In genomic region chr10:48444266-48444665, GRCh38 we compare ENCODE assay signal across 10 cellular contexts.
A peak's percentile ranks its signal among the peaks of the same experiment; 100 is the strongest.
DNase-seq lines count a peak whose midpoint lies in the region; ATAC-seq and TF ChIP-seq lines count a peak whose summit lies in the region.
"Had no signal": no experiment of that assay in that cellular context is flagged by ENCODE, and none has a peak within 500 bp of the region (broad histone marks: within the 10 kb centered on the region; RNA-seq: fewer than 3 reads in every experiment).

No MANE protein-coding gene starts in this region.

- CTCF ChIA-PET in activated naive CD4-positive, alpha-beta T cell treated with anti-CD3 and anti-CD28 coated beads for 36 hours (lab: Charles Lee) = no interaction called here

- H3K27me3 ChIP-seq in RWPE2 (ENCODE audit: insufficient read depth, poor library complexity, severe bottlenecking) = no peaks in the 10 kb centered on the region

- no peaks in the 10 kb centered on the region for H3K4me1 ChIP-seq in RWPE2 (ENCODE audit: insufficient read depth, poor library complexity, severe bottlenecking)
- H3K4me1 ChIP-seq: lower lobe of right lung had no signal

- intact Hi-C loops in activated naive CD4-positive, alpha-beta T cell treated with anti-CD3 and anti-CD28 coated beads for 36 hours (cut with micrococcal nuclease) = no loop called here

- H3K9me3 Mint-ChIP-seq in HFFc6 (peaks cover 4% of the 10 kb centered on the region; the same call in 1 of the 2 replicates), glutamatergic neuron (ENCODE audit: unreplicated experiment) (peaks cover 13% of the 10 kb centered on the region)
- no peaks in the 10 kb centered on the region for H3K9me3 Mint-ChIP-seq in activated T-cell treated with anti-CD3 and anti-CD28 coated beads, Interleukin-2, amount 50 U/mL, for 72 hours
- H3K9me3 Mint-ChIP-seq in activated naive CD4-positive, alpha-beta T cell treated with anti-CD3 and anti-CD28 coated beads for 36 hours = no peaks in the 10 kb centered on the region
- H3K9me3 Mint-ChIP-seq: stimulated activated naive CD8-positive, alpha-beta T cell treated with anti-CD3 and anti-CD28 coated beads, Interleukin-15, Interleukin-2, amounts not matched to agents 100 ng/mL and 50 ng/mL, for 24 hours had no signal

- DNase-seq in AG09319 (ENCODE audit: extremely low read depth, low read depth) (no peak), HFFc6 (peak; percentile 49), RWPE2 (ENCODE audit: low spot score) (no peak), glutamatergic neuron (no peak), mesenteric fat pad (ENCODE audit: low spot score) (no peak), NCI-H128 (lab: John Stamatoyannopoulos, UW; ENCODE audit: unreplicated experiment) (no peak)
- no peak for DNase-seq in activated T-cell treated with anti-CD3 and anti-CD28 coated beads, Interleukin-2, amount 50 U/mL, for 72 hours
- no peak for DNase-seq in activated naive CD4-positive, alpha-beta T cell treated with anti-CD3 and anti-CD28 coated beads for 36 hours
- DNase-seq: lower lobe of right lung had no signal

- TF ChIP-seq CTCF in AG09319 (IDR thresholded peaks at IDR 0.05; ENCODE audit: low read depth, low read length) (peak; percentile 10), HFFc6 (IDR thresholded peaks at IDR 0.05) (peak; percentile 53), RWPE2 (IDR thresholded peaks at IDR 0.05; ENCODE audit: poor library complexity, severe bottlenecking) (peak; percentile 33), glutamatergic neuron (IDR thresholded peaks at IDR 0.05; ENCODE audit: partially characterized antibody, unreplicated experiment) (no peak)

- no peak overlapping the region for H3K27ac ChIP-seq in RWPE2 (ENCODE audit: poor library complexity, severe bottlenecking)
- H3K27ac ChIP-seq: lower lobe of right lung had no signal

- no peaks in the 10 kb centered on the region for H3K9me3 ChIP-seq in RWPE2 (ENCODE audit: severe bottlenecking)
- H3K9me3 ChIP-seq: lower lobe of right lung had no signal

- peak; percentile 55 for ATAC-seq in RWPE2 (ENCODE audit: low read depth)
- ATAC-seq in activated T-cell treated with anti-CD3 and anti-CD28 coated beads, Interleukin-2, amount 50 U/mL, for 72 hours (replicated peaks in 1 of 2) = no peak

- peaks cover 32% of the 10 kb centered on the region for H3K27me3 Mint-ChIP-seq in HFFc6 (ENCODE audit: insufficient read depth)
- peaks cover 21% of the 10 kb centered on the region for H3K27me3 Mint-ChIP-seq in glutamatergic neuron (ENCODE audit: unreplicated experiment)
- no peaks in the 10 kb centered on the region for H3K27me3 Mint-ChIP-seq in activated T-cell treated with anti-CD3 and anti-CD28 coated beads, Interleukin-2, amount 50 U/mL, for 72 hours (ENCODE audit: low read depth)
- no peaks in the 10 kb centered on the region for H3K27me3 Mint-ChIP-seq in activated naive CD4-positive, alpha-beta T cell treated with anti-CD3 and anti-CD28 coated beads for 36 hours (ENCODE audit: low read depth)
- H3K27me3 Mint-ChIP-seq: stimulated activated naive CD8-positive, alpha-beta T cell treated with anti-CD3 and anti-CD28 coated beads, Interleukin-15, Interleukin-2, amounts not matched to agents 100 ng/mL and 50 ng/mL, for 24 hours had no signal

- no peak overlapping the region for H3K4me3 Mint-ChIP-seq in HFFc6
- H3K4me3 Mint-ChIP-seq in glutamatergic neuron (ENCODE audit: unreplicated experiment) = peak overlapping the region; percentile 32
- no peak overlapping the region for H3K4me3 Mint-ChIP-seq in activated T-cell treated with anti-CD3 and anti-CD28 coated beads, Interleukin-2, amount 50 U/mL, for 72 hours
- H3K4me3 Mint-ChIP-seq in activated naive CD4-positive, alpha-beta T cell treated with anti-CD3 and anti-CD28 coated beads for 36 hours = no peak overlapping the region
- H3K4me3 Mint-ChIP-seq: stimulated activated naive CD8-positive, alpha-beta T cell treated with anti-CD3 and anti-CD28 coated beads, Interleukin-15, Interleukin-2, amounts not matched to agents 100 ng/mL and 50 ng/mL, for 24 hours had no signal

- no peak overlapping the region for H3K4me3 ChIP-seq in RWPE2 (ENCODE audit: severe bottlenecking)
- H3K4me3 ChIP-seq: lower lobe of right lung had no signal

- peaks cover 57% of the 10 kb centered on the region for H3K4me1 Mint-ChIP-seq in HFFc6 (ENCODE audit: low read depth)
- peaks cover 33% of the 10 kb centered on the region for H3K4me1 Mint-ChIP-seq in glutamatergic neuron (ENCODE audit: low read depth, unreplicated experiment)
- H3K4me1 Mint-ChIP-seq in activated T-cell treated with anti-CD3 and anti-CD28 coated beads, Interleukin-2, amount 50 U/mL, for 72 hours (ENCODE audit: low read depth) = no peaks in the 10 kb centered on the region
- H3K4me1 Mint-ChIP-seq in activated naive CD4-positive, alpha-beta T cell treated with anti-CD3 and anti-CD28 coated beads for 36 hours (ENCODE audit: low read depth) = no peaks in the 10 kb centered on the region

- H3K36me3 Mint-ChIP-seq in HFFc6 (ENCODE audit: low read depth) = peaks cover 48% of the 10 kb centered on the region
- H3K36me3 Mint-ChIP-seq in glutamatergic neuron (ENCODE audit: unreplicated experiment) = no peaks in the 10 kb centered on the region
- H3K36me3 Mint-ChIP-seq in activated T-cell treated with anti-CD3 and anti-CD28 coated beads, Interleukin-2, amount 50 U/mL, for 72 hours (ENCODE audit: insufficient read depth in 2 of 2) = no peaks in the 10 kb centered on the region
- H3K36me3 Mint-ChIP-seq in activated naive CD4-positive, alpha-beta T cell treated with anti-CD3 and anti-CD28 coated beads for 36 hours (ENCODE audit: low read depth) = no peaks in the 10 kb centered on the region

- H3K27ac Mint-ChIP-seq in HFFc6 = peak overlapping the region; percentile 51
- H3K27ac Mint-ChIP-seq in glutamatergic neuron (ENCODE audit: unreplicated experiment) = no peak overlapping the region
- no peak overlapping the region for H3K27ac Mint-ChIP-seq in activated T-cell treated with anti-CD3 and anti-CD28 coated beads, Interleukin-2, amount 50 U/mL, for 72 hours
- no peak overlapping the region for H3K27ac Mint-ChIP-seq in activated naive CD4-positive, alpha-beta T cell treated with anti-CD3 and anti-CD28 coated beads for 36 hours
- H3K27ac Mint-ChIP-seq: stimulated activated naive CD8-positive, alpha-beta T cell treated with anti-CD3 and anti-CD28 coated beads, Interleukin-15, Interleukin-2, amounts not matched to agents 100 ng/mL and 50 ng/mL, for 24 hours had no signal

- no peaks in the 10 kb centered on the region for H3K36me3 ChIP-seq in RWPE2 (ENCODE audit: low read depth)
- H3K36me3 ChIP-seq: lower lobe of right lung had no signal
